In the genomic region with DNA sequence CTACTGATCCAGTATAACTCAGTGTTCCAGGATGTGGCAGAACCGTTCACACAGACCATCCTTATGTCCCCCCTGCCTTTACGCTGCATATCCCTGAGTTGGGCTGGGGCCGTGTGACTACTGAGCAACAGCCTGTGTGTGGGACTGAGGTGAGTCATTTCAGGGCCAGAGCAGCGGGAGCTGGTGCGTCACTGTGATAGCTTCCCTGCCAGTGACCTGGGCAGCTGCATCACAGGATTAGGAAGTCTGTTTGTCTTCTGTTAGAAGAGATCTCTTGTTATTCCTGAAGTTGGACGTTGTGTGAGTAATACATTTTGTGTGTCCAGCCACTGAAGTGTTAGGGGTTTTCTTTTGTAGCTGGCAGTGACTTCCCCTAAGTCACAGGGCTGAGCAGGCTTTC, we compare ENCODE assay signal across 15 cellular contexts. TPM values are rescaled to one million over a fixed set of nuclear protein-coding genes. Genes with fewer than 3 reads are reported as not detected.
A peak's percentile ranks its signal among the peaks of the same experiment; 100 is the strongest.
DNase-seq lines count a peak whose midpoint lies in the region; ATAC-seq and TF ChIP-seq lines count a peak whose summit lies in the region.
"Had no signal": no experiment of that assay in that cellular context is flagged by ENCODE, and none has a peak within 500 bp of the region (broad histone marks: within the 10 kb centered on the region; RNA-seq: fewer than 3 reads in every experiment).

No MANE protein-coding gene starts in this region.

- H3K9ac ChIP-seq in GM23248 (no peak overlapping the region), colonic mucosa (ENCODE audit: low read depth in 2 of 2, low read length in 2 of 2) (no peak overlapping the region)
- H3K9ac ChIP-seq: parathyroid adenoma had no signal

- no peaks in the 10 kb centered on the region for H3K79me2 ChIP-seq in GM23248 (ENCODE audit: insufficient read depth)
- H3K79me2 ChIP-seq: parathyroid adenoma had no signal

- POLR2A ChIA-PET in RWPE1 (lab: Yijun Ruan, JAX; ENCODE audit: low non-redundant PET) = no interaction called here

- H3K27me3 ChIP-seq in GM23248 (replicated peaks; ENCODE audit: insufficient read depth) (no peaks in the 10 kb centered on the region), colonic mucosa (no peaks in the 10 kb centered on the region)
- H3K27me3 ChIP-seq: transverse colon had no signal

- no peak overlapping the region for H3K4me2 ChIP-seq in GM23248 (ENCODE audit: unreplicated experiment)

- no peaks in the 10 kb centered on the region for H3F3A ChIP-seq in GM23248 (ENCODE audit: insufficient read depth)

- H2AFZ ChIP-seq in GM23248 = no peak overlapping the region
- H2AFZ ChIP-seq: parathyroid adenoma had no signal

- H3K4me3 ChIP-seq in GM23248 (no peak overlapping the region), colonic mucosa (no peak overlapping the region)
- H3K4me3 ChIP-seq: SK-N-MC, transverse colon had no signal

- ATAC-seq in esophagus mucosa = peak; percentile 71
- no peak for ATAC-seq in left lobe of liver
- no peak for ATAC-seq in HG03439 (IDR thresholded peaks at IDR 0.05; ENCODE audit: unreplicated experiment)

- intact Hi-C loops in colonic mucosa (cut with DNase I) = no loop called here

- no peak for TF ChIP-seq CTCF in RWPE1 (conservative IDR thresholded peaks at IDR 0.05; ENCODE audit: low read depth)
- TF ChIP-seq CTCF in colonic mucosa (IDR thresholded peaks at IDR 0.05) = no peak

- in situ Hi-C loops in GM23248 (cut with MboI) = loop anchor here (25.0 kb wide), 1 partner anchor 505 kb away; no protein-coding TSS in a partner anchor

- no peaks in the 10 kb centered on the region for H3K36me3 ChIP-seq in GM23248 (ENCODE audit: low read depth)
- no peaks in the 10 kb centered on the region for H3K36me3 ChIP-seq in colonic mucosa
- H3K36me3 ChIP-seq: transverse colon had no signal

- 78 to 81% methylated on average over 6 of the region's 6 CpGs for WGBS in GM23248 (ENCODE audit: low coverage in 1 of 2, low lambda C conversion rate in 2 of 2, missing lambda C conversion rate in 2 of 2), 2 experiments

- no peaks in the 10 kb centered on the region for H4K20me1 ChIP-seq in GM23248 (ENCODE audit: insufficient read depth)

- no peaks in the 10 kb centered on the region for H3K4me1 ChIP-seq in GM23248 (ENCODE audit: insufficient read depth)
- no peaks in the 10 kb centered on the region for H3K4me1 ChIP-seq in colonic mucosa
- H3K4me1 ChIP-seq: parathyroid adenoma, transverse colon had no signal

- CTCF ChIA-PET in RWPE1 (lab: Yijun Ruan, JAX) = interaction anchor here (1.1 to 1.5 kb wide), 2 partner anchors 13 to 15 kb away, joined by 4 to 6 read pairs; no protein-coding TSS in a partner anchor

- DNase-seq in GM23248 = peak; percentile 62
- peak; percentile 64 for DNase-seq in RWPE1 (ENCODE audit: low spot score)
- DNase-seq in renal cortical epithelial cell (ENCODE audit: low read depth) = peak; percentile 61
- DNase-seq in central memory CD4-positive, alpha-beta T cell = no peak
- DNase-seq in left lobe of liver (ENCODE audit: low spot score) = no peak
- DNase-seq in colonic mucosa = no peak
- DNase-seq: activated CD4-positive, alpha-beta T cell treated with anti-CD3 and anti-CD28 coated beads, Interleukin-2, amount 50 U/mL, for 4 hours; GF-D8; Karpas-422; NCI-H524 treated with DMSO at 0.1 percent for 48 hours; transverse colon had no signal

- H3K27ac ChIP-seq in GM23248 (no peak overlapping the region), RWPE1 (no peak overlapping the region), colonic mucosa (no peak overlapping the region)
- H3K27ac ChIP-seq: parathyroid adenoma, SK-N-MC, transverse colon had no signal

- H3K9me3 ChIP-seq in GM23248 (ENCODE audit: low read depth) (no peaks in the 10 kb centered on the region), colonic mucosa (no peaks in the 10 kb centered on the region)
- H3K9me3 ChIP-seq: transverse colon had no signal

- H3K9me2 ChIP-seq in GM23248 (ENCODE audit: insufficient read depth) = no peaks in the 10 kb centered on the region

RNA-seq across cellular contexts. Expression of gene TPPP, which starts 35.6 kb away (rescaled TPM):
- 0.13 TPM in 1 of 2 replicates, not detected in the other for total RNA-seq in GM23248 (2014; rRNA removed; shearing (Covaris generic))
- polyA plus RNA-seq in GM23248 (2016; fragmentation: Nextera tagmentation; extraction: Ambion mirVana) = not detected in 2 replicates
- total RNA-seq in esophagus mucosa (3.3 TPM), renal cortical epithelial cell (0.17 and 0.25 TPM in 2 replicates), left lobe of liver (4.1 TPM), colonic mucosa (1 to 10 TPM; 1.7 to 4.0 TPM)

RNA-seq across cellular contexts. Expression of gene CEP72, which starts 45.4 kb away (rescaled TPM):
- 1.7 and 7.2 TPM in 2 replicates for total RNA-seq in GM23248 (2014; rRNA removed; shearing (Covaris generic))
- 1.7 and 2.4 TPM in 2 replicates for polyA plus RNA-seq in GM23248 (2016; fragmentation: Nextera tagmentation; extraction: Ambion mirVana)
- total RNA-seq in esophagus mucosa (8.2 TPM), renal cortical epithelial cell (4.3 and 4.7 TPM in 2 replicates), left lobe of liver (4.7 TPM), colonic mucosa (10 to 100 TPM in 1 of 2 donors, 1 to 10 TPM in 1; 3.8 to 21.0 TPM)

Comparison
In these comparisons a context has a peak if more than half of its experiments do, and no peak if none do; other contexts are left out.
1. DNase-seq: peak in GM23248 (single experiment), RWPE1 (single experiment) and renal cortical epithelial cell (single experiment); none in central memory CD4-positive, alpha-beta T cell (single experiment), left lobe of liver (single experiment) and colonic mucosa (single experiment).